ENCODE assay signal across 26 cellular contexts in the genomic region with DNA sequence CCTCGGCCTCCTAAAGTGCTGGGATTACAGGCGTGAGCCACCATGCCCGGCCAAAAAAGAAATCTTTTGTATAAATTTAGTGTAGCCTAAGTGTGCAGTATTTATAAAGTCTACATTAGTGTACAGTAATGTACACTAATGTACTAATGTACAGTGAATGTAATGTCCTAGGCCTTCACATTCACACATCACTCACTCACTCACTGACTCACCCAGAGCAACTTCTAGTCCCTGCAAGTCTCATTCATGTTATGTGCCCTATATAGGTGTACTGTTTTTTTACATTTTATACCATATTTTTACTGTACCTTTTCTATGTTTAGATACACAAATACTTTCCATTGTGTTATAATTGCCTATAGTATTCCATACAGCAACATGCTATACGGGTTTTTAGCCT.
"Had no signal": no experiment of that assay in that cellular context is flagged by ENCODE, and none has a peak within 500 bp of the region (broad histone marks: within the 10 kb centered on the region; RNA-seq: fewer than 3 reads in every experiment).

No MANE protein-coding gene starts in this region.

- FAIRE-seq: colon had no signal

- H3K9me3 ChIP-seq: ascending aorta, gastrocnemius medialis, heart left ventricle had no signal

- DNase-seq: activated CD4-positive, alpha-beta memory T cell treated with anti-CD3 and anti-CD28 coated beads for 36 hours; activated CD4-positive, alpha-beta T cell treated with anti-CD3 and anti-CD28 coated beads for 36 hours; activated CD4-positive, alpha-beta T cell treated with anti-CD3 and anti-CD28 coated beads, Interleukin-2, amount 10 ng/mL, durations not matched to agents 24 days and 14 days; activated CD4-positive, CD25-positive, alpha-beta regulatory T cell; activated CD4-positive, CD25-positive, alpha-beta regulatory T cell treated with anti-CD3 and anti-CD28 coated beads, Interleukin-2, amount 50 U/mL, for 72 hours; activated CD8-positive, alpha-beta memory T cell treated with anti-CD3 and anti-CD28 coated beads, Interleukin-2, amount 10 ng/mL, durations not matched to agents 7 days and 5 days; activated CD8-positive, alpha-beta memory T cell treated with anti-CD3 and anti-CD28 coated beads, Interleukin-2, amount 50 U/mL, for 4 hours; activated CD8-positive, alpha-beta T cell treated with anti-CD3 and anti-CD28 coated beads, Interleukin-2, amount 10 ng/mL, durations not matched to agents 7 days and 5 days; activated effector memory CD4-positive, alpha-beta T cell treated with anti-CD3 and anti-CD28 coated beads, Interleukin-2, amount 50 U/mL, for 16 hours; activated naive CD4-positive, alpha-beta T cell treated with anti-CD3 and anti-CD28 coated beads for 36 hours; activated naive CD8-positive, alpha-beta T cell treated with anti-CD3 and anti-CD28 coated beads for 36 hours; activated naive CD8-positive, alpha-beta T cell treated with anti-CD3 and anti-CD28 coated beads, Interleukin-2, amount 50 U/mL, for 24 hours; activated T-cell treated with anti-CD3 and anti-CD28 coated beads, Interleukin-2, amount 50 U/mL, for 1 hour; activated T-cell treated with anti-CD3 and anti-CD28 coated beads, Interleukin-2, amount 50 U/mL, for 48 hours; caudate nucleus; cortex of kidney; dermis blood vessel endothelial cell; effector CD4-positive, alpha-beta T cell; foreskin fibroblast; gastrocnemius medialis; glutamatergic neuron; heart left ventricle; T-helper 2 cell had no signal

- ATAC-seq: activated CD4-positive, alpha-beta T cell treated with anti-CD3 and anti-CD28 coated beads for 36 hours; activated CD8-positive, alpha-beta memory T cell treated with anti-CD3 and anti-CD28 coated beads, Interleukin-2, amount 10 ng/mL, durations not matched to agents 7 days and 5 days; activated CD8-positive, alpha-beta T cell treated with anti-CD3 and anti-CD28 coated beads, Interleukin-2, amount 10 ng/mL, durations not matched to agents 7 days and 5 days; activated naive CD8-positive, alpha-beta T cell treated with anti-CD3 and anti-CD28 coated beads, Interleukin-2, amount 50 U/mL, for 24 hours; esophagus mucosa; gastrocnemius medialis; heart left ventricle had no signal

- H3K27ac ChIP-seq: ascending aorta, gastrocnemius medialis, heart left ventricle had no signal

- H3K36me3 ChIP-seq: ascending aorta, gastrocnemius medialis, heart left ventricle had no signal

- H3K4me1 ChIP-seq: ascending aorta, gastrocnemius medialis, heart left ventricle had no signal

- H3K4me3 ChIP-seq: ascending aorta, gastrocnemius medialis, heart left ventricle had no signal

- H3K27me3 ChIP-seq: ascending aorta, gastrocnemius medialis had no signal
